In the genomic region with DNA sequence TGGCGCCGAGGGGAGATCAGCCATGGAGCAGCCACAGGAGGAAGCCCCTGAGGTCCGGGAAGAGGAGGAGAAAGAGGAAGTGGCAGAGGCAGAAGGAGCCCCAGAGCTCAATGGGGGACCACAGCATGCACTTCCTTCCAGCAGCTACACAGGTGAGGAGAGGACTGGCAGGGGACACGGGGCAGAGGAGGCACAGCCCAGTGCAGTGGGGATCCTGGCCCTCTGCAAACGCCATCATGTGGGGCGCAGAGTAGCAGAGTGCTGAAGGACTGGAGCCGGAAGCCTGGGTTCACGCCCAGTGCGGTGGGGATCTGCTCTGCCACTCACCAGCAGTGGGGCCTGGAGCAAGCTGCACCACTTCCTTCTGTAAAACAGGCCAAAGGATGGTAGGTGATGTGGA, we compare ENCODE assay signal across 16 cellular contexts. TPM values are rescaled to one million over a fixed set of nuclear protein-coding genes. Genes with fewer than 3 reads are reported as not detected.
DNase-seq lines count a peak whose midpoint lies in the region; ATAC-seq and TF ChIP-seq lines count a peak whose summit lies in the region.
"Had no signal": no experiment of that assay in that cellular context is flagged by ENCODE, and none has a peak within 500 bp of the region (broad histone marks: within the 10 kb centered on the region; RNA-seq: fewer than 3 reads in every experiment).

No MANE protein-coding gene starts in this region.

- H3K27ac ChIP-seq in mesenchymal stem cell (ENCODE audit: low read length, poor library complexity, severe bottlenecking) = no peak overlapping the region
- H3K27ac ChIP-seq in aorta (ENCODE audit: low read depth in 1 of 2, low read length in 2 of 2) = no peak overlapping the region
- H3K27ac ChIP-seq: pancreas, spleen, tibial nerve had no signal

- no peak overlapping the region for H4K8ac ChIP-seq in mesenchymal stem cell (ENCODE audit: low read length)

- ATAC-seq in activated CD4-positive, alpha-beta T cell treated with anti-CD3 and anti-CD28 coated beads for 36 hours = peak; percentile 49
- peak; percentile 85 for ATAC-seq in activated CD8-positive, alpha-beta T cell treated with anti-CD3 and anti-CD28 coated beads, Interleukin-2, amount 10 ng/mL, durations not matched to agents 7 days and 5 days
- ATAC-seq in aorta (ENCODE audit: low FRiP score) = no peak
- ATAC-seq: pancreas had no signal

- 95% methylated on average over 9 of the region's 9 CpGs for WGBS in mesenchymal stem cell
- WGBS in aorta, 2 donors = 88 to 90% methylated on average over 9 of the region's 9 CpGs

- no peak overlapping the region for H3K23ac ChIP-seq in mesenchymal stem cell (ENCODE audit: low read length in 2 of 2)

- H2AK5ac ChIP-seq in mesenchymal stem cell (ENCODE audit: low read length, severe bottlenecking) = no peak overlapping the region

- H3K9me3 ChIP-seq in mesenchymal stem cell (ENCODE audit: control insufficient read depth, low read length) (no peaks in the 10 kb centered on the region), aorta (ENCODE audit: control insufficient read depth, low read length) (no peaks in the 10 kb centered on the region)
- H3K9me3 ChIP-seq: pancreas, spleen, tibial nerve had no signal

- peaks cover 22 to 32% of the 10 kb centered on the region in 2 experiments for H3K36me3 ChIP-seq in mesenchymal stem cell (ENCODE audit: control insufficient read depth in 1 of 2, insufficient read depth in 2 of 2, low read depth in 1 of 2, low read length in 2 of 2)
- no peaks in the 10 kb centered on the region for H3K36me3 ChIP-seq in aorta (ENCODE audit: control insufficient read depth in 1 of 2, insufficient read depth in 2 of 2, low read length in 1 of 2)
- H3K36me3 ChIP-seq: pancreas had no signal

- intact Hi-C loops in activated CD4-positive, alpha-beta T cell treated with anti-CD3 and anti-CD28 coated beads for 36 hours (cut with DNase I, micrococcal nuclease) = no loop called here
- intact Hi-C loops in aorta (cut with DNase I) = no loop called here

- in situ Hi-C loops in ACHN (cut with HindIII; ENCODE audit: low pct_ligation_motif_present, low pct_unique_long_range_greater_than_20kb, low sequenced_read_pairs) = no loop called here

- H3K79me1 ChIP-seq in mesenchymal stem cell (replicated peaks; ENCODE audit: low read length, poor library complexity, severe bottlenecking) = peaks cover 6% of the 10 kb centered on the region

- H3K27me3 ChIP-seq in mesenchymal stem cell (ENCODE audit: control insufficient read depth in 1 of 2, insufficient read depth in 1 of 2, low read length in 2 of 2) (no peaks in the 10 kb centered on the region), aorta (ENCODE audit: control insufficient read depth in 1 of 2, insufficient read depth in 2 of 2, low read length in 1 of 2) (no peaks in the 10 kb centered on the region)
- H3K27me3 ChIP-seq: pancreas, spleen, tibial nerve had no signal

- H4K91ac ChIP-seq in mesenchymal stem cell (ENCODE audit: low read length) = peak overlapping the region; percentile 24

- no peak overlapping the region for H3K9ac ChIP-seq in mesenchymal stem cell (ENCODE audit: low read length)

- peak; percentile 35 for DNase-seq in activated CD4-positive, alpha-beta T cell treated with anti-CD3 and anti-CD28 coated beads for 36 hours
- DNase-seq in activated CD4-positive, alpha-beta T cell treated with anti-CD3 and anti-CD28 coated beads, Interleukin-2, amount 50 U/mL, for 48 hours = no peak
- peak; percentile 69 for DNase-seq in activated CD8-positive, alpha-beta T cell treated with anti-CD3 and anti-CD28 coated beads, Interleukin-2, amount 10 ng/mL, durations not matched to agents 7 days and 5 days
- no peak for DNase-seq in mesenchymal stem cell
- no peak for DNase-seq in aorta
- DNase-seq in foreskin fibroblast = no peak
- no peak for DNase-seq in ACHN
- DNase-seq: DMS 273 treated with DMSO at 0.1 percent for 48 hours, foreskin melanocyte, NCI-H1092 treated with DMSO at 0.1 percent for 48 hours, pancreas, spleen, T-helper 9 cell had no signal

- H3K4me3 Mint-ChIP-seq in activated CD4-positive, alpha-beta T cell treated with anti-CD3 and anti-CD28 coated beads for 36 hours = no peak overlapping the region
- H3K4me3 Mint-ChIP-seq in IgD-negative memory B cell = peak overlapping the region in 2 of 4 donors; percentile 74 to 92
- peak overlapping the region; percentile 62 for H3K4me3 Mint-ChIP-seq in activated CD8-positive, alpha-beta T cell treated with anti-CD3 and anti-CD28 coated beads, Interleukin-2, amount 10 ng/mL, durations not matched to agents 7 days and 5 days
- H3K4me3 Mint-ChIP-seq: mesothelial cell of epicardium had no signal

- H3K36me3 Mint-ChIP-seq in activated CD4-positive, alpha-beta T cell treated with anti-CD3 and anti-CD28 coated beads for 36 hours (ENCODE audit: low read depth) = peaks cover 15% of the 10 kb centered on the region
- peaks cover 1% of the 10 kb centered on the region for H3K36me3 Mint-ChIP-seq in IgD-negative memory B cell
- peaks cover 48% of the 10 kb centered on the region for H3K36me3 Mint-ChIP-seq in activated CD8-positive, alpha-beta T cell treated with anti-CD3 and anti-CD28 coated beads, Interleukin-2, amount 10 ng/mL, durations not matched to agents 7 days and 5 days (ENCODE audit: low read depth)

- H3K4me1 ChIP-seq in mesenchymal stem cell (ENCODE audit: control insufficient read depth, insufficient read depth, low read depth, low read length) = peaks cover 12% of the 10 kb centered on the region
- H3K4me1 ChIP-seq in aorta (ENCODE audit: control insufficient read depth in 1 of 2, insufficient read depth in 2 of 2, low read length in 2 of 2) = no peaks in the 10 kb centered on the region

- H2BK5ac ChIP-seq in mesenchymal stem cell (ENCODE audit: low read depth, low read length, poor library complexity, severe bottlenecking) = no peak overlapping the region

- no peak overlapping the region for H3K4ac ChIP-seq in mesenchymal stem cell (ENCODE audit: low read depth in 1 of 2, low read length in 2 of 2)

- H2BK12ac ChIP-seq in mesenchymal stem cell (ENCODE audit: low read length in 2 of 2) = no peak overlapping the region

- H3K27me3 Mint-ChIP-seq in activated CD4-positive, alpha-beta T cell treated with anti-CD3 and anti-CD28 coated beads for 36 hours = no peaks in the 10 kb centered on the region
- H3K27me3 Mint-ChIP-seq in IgD-negative memory B cell = no peaks in the 10 kb centered on the region
- no peaks in the 10 kb centered on the region for H3K27me3 Mint-ChIP-seq in activated CD8-positive, alpha-beta T cell treated with anti-CD3 and anti-CD28 coated beads, Interleukin-2, amount 10 ng/mL, durations not matched to agents 7 days and 5 days (ENCODE audit: low read depth)

- H3K27ac Mint-ChIP-seq in activated CD4-positive, alpha-beta T cell treated with anti-CD3 and anti-CD28 coated beads for 36 hours = no peak overlapping the region
- H3K27ac Mint-ChIP-seq in IgD-negative memory B cell = peak overlapping the region in 2 of 3 donors; percentile 82 to 83
- H3K27ac Mint-ChIP-seq in activated CD8-positive, alpha-beta T cell treated with anti-CD3 and anti-CD28 coated beads, Interleukin-2, amount 10 ng/mL, durations not matched to agents 7 days and 5 days = peak overlapping the region; percentile 87
- H3K27ac Mint-ChIP-seq: mesothelial cell of epicardium had no signal

- no peak overlapping the region for H3K14ac ChIP-seq in mesenchymal stem cell (ENCODE audit: low read length in 2 of 2)

- H3K9me3 Mint-ChIP-seq in activated CD4-positive, alpha-beta T cell treated with anti-CD3 and anti-CD28 coated beads for 36 hours (ENCODE audit: low read depth) = no peaks in the 10 kb centered on the region
- H3K9me3 Mint-ChIP-seq in IgD-negative memory B cell = no peaks in the 10 kb centered on the region
- no peaks in the 10 kb centered on the region for H3K9me3 Mint-ChIP-seq in activated CD8-positive, alpha-beta T cell treated with anti-CD3 and anti-CD28 coated beads, Interleukin-2, amount 10 ng/mL, durations not matched to agents 7 days and 5 days (ENCODE audit: insufficient read depth)
- H3K9me3 Mint-ChIP-seq: mesothelial cell of epicardium had no signal

- H3K4me1 Mint-ChIP-seq in activated CD4-positive, alpha-beta T cell treated with anti-CD3 and anti-CD28 coated beads for 36 hours = peaks cover 22% of the 10 kb centered on the region
- H3K4me1 Mint-ChIP-seq in IgD-negative memory B cell = peaks cover 14 to 31% (median 23%) of the 10 kb centered on the region in 3 donors
- peaks cover 67% of the 10 kb centered on the region for H3K4me1 Mint-ChIP-seq in activated CD8-positive, alpha-beta T cell treated with anti-CD3 and anti-CD28 coated beads, Interleukin-2, amount 10 ng/mL, durations not matched to agents 7 days and 5 days (ENCODE audit: low read depth)

- H2AFZ ChIP-seq in mesenchymal stem cell (ENCODE audit: low read depth, low read length) = no peak overlapping the region

- H3K4me3 ChIP-seq in mesenchymal stem cell (ENCODE audit: insufficient read depth in 1 of 2, low read depth in 1 of 2, low read length in 2 of 2) = no peak overlapping the region
- H3K4me3 ChIP-seq in aorta (ENCODE audit: low read length in 2 of 2) = no peak overlapping the region
- H3K4me3 ChIP-seq in foreskin fibroblast (ENCODE audit: low read depth in 1 of 2, low read length in 2 of 2) = no peak overlapping the region
- H3K4me3 ChIP-seq: pancreas, spleen, tibial nerve had no signal

- POLR2A ChIA-PET in activated CD4-positive, alpha-beta T cell treated with anti-CD3 and anti-CD28 coated beads for 36 hours (lab: Charles Lee) = no interaction called here
- POLR2A ChIA-PET in activated CD8-positive, alpha-beta T cell treated with anti-CD3 and anti-CD28 coated beads, Interleukin-2, amount 10 ng/mL, durations not matched to agents 7 days and 5 days (lab: Charles Lee) = no interaction called here

- no peak overlapping the region for H3K18ac ChIP-seq in mesenchymal stem cell (ENCODE audit: low read depth in 1 of 2, low read length in 2 of 2)

- H2BK120ac ChIP-seq in mesenchymal stem cell (ENCODE audit: low read depth, low read length) = no peak overlapping the region

- no peak overlapping the region for H3K4me2 ChIP-seq in mesenchymal stem cell (ENCODE audit: low read length, poor library complexity, severe bottlenecking)

- CTCF ChIA-PET in activated CD4-positive, alpha-beta T cell treated with anti-CD3 and anti-CD28 coated beads for 36 hours (lab: Charles Lee) = interaction anchor here (0.7 to 0.9 kb wide), 2 partner anchors 34 to 233 kb away, joined by 3 read pairs; no protein-coding TSS in a partner anchor
- CTCF ChIA-PET in activated CD8-positive, alpha-beta T cell treated with anti-CD3 and anti-CD28 coated beads, Interleukin-2, amount 10 ng/mL, durations not matched to agents 7 days and 5 days (lab: Charles Lee) = interaction anchor here (0.8 to 2.0 kb wide), 10 partner anchors 9 to 108 kb away, joined by 3 to 10 read pairs (median 4); partner anchors contain the start of gene RPL10A

- no peak overlapping the region for H2BK15ac ChIP-seq in mesenchymal stem cell (ENCODE audit: low read depth, poor library complexity, severe bottlenecking)

- TF ChIP-seq CTCF in foreskin fibroblast (IDR thresholded peaks at IDR 0.05; ENCODE audit: low read depth, low read length) = no peak

RNA-seq across cellular contexts. Expression of gene FANCE, which starts 41.1 kb away (rescaled TPM):
- total RNA-seq in activated CD4-positive, alpha-beta T cell treated with anti-CD3 and anti-CD28 coated beads for 36 hours = 10 to 100 TPM; 14.3 to 14.8 TPM
- polyA plus RNA-seq in IgD-negative memory B cell (5.8 TPM), aorta (1 to 10 TPM; 1.3 to 4.4 TPM)
- total RNA-seq in activated CD8-positive, alpha-beta T cell treated with anti-CD3 and anti-CD28 coated beads, Interleukin-2, amount 10 ng/mL, durations not matched to agents 7 days and 5 days = 10 to 100 TPM; 20.4 to 21.9 TPM
- 2.3 TPM for polyA plus RNA-seq in mesenchymal stem cell (2013, experiment 1 of 2)
- polyA plus RNA-seq in mesenchymal stem cell (2013, experiment 2 of 2) = 2.3 TPM
- total RNA-seq in aorta = 1 to 10 TPM; 4.7 to 5.5 TPM

RNA-seq across cellular contexts. Expression of gene RPL10A, which starts 57.1 kb away (rescaled TPM):
- 1,000 to 10,000 TPM; 1,952 to 2,334 TPM for total RNA-seq in activated CD4-positive, alpha-beta T cell treated with anti-CD3 and anti-CD28 coated beads for 36 hours
- 1,088 TPM for polyA plus RNA-seq in IgD-negative memory B cell
- total RNA-seq in activated CD8-positive, alpha-beta T cell treated with anti-CD3 and anti-CD28 coated beads, Interleukin-2, amount 10 ng/mL, durations not matched to agents 7 days and 5 days = 1,000 to 10,000 TPM; 1,398 to 1,443 TPM
- polyA plus RNA-seq in mesenchymal stem cell (2013, experiment 1 of 2) = 1,727 TPM
- 1,711 TPM for polyA plus RNA-seq in mesenchymal stem cell (2013, experiment 2 of 2)
- 100 to 1,000 TPM; 834 to 875 TPM for total RNA-seq in aorta
- 1,000 to 10,000 TPM; 2,062 to 2,391 TPM for polyA plus RNA-seq in aorta

Comparison
In these comparisons a context has a peak if more than half of its experiments do, and no peak if none do; other contexts are left out.
1. DNase-seq: peak in activated CD4-positive, alpha-beta T cell treated with anti-CD3 and anti-CD28 coated beads for 36 hours (single experiment) and activated CD8-positive, alpha-beta T cell treated with anti-CD3 and anti-CD28 coated beads, Interleukin-2, amount 10 ng/mL, durations not matched to agents 7 days and 5 days (single experiment); none in activated CD4-positive, alpha-beta T cell treated with anti-CD3 and anti-CD28 coated beads, Interleukin-2, amount 50 U/mL, for 48 hours (0 of 2), mesenchymal stem cell (single experiment), aorta (0 of 2), foreskin fibroblast (0 of 2) and ACHN (single experiment).